8 cellular contexts compared by ENCODE assay signal in the genomic region with DNA sequence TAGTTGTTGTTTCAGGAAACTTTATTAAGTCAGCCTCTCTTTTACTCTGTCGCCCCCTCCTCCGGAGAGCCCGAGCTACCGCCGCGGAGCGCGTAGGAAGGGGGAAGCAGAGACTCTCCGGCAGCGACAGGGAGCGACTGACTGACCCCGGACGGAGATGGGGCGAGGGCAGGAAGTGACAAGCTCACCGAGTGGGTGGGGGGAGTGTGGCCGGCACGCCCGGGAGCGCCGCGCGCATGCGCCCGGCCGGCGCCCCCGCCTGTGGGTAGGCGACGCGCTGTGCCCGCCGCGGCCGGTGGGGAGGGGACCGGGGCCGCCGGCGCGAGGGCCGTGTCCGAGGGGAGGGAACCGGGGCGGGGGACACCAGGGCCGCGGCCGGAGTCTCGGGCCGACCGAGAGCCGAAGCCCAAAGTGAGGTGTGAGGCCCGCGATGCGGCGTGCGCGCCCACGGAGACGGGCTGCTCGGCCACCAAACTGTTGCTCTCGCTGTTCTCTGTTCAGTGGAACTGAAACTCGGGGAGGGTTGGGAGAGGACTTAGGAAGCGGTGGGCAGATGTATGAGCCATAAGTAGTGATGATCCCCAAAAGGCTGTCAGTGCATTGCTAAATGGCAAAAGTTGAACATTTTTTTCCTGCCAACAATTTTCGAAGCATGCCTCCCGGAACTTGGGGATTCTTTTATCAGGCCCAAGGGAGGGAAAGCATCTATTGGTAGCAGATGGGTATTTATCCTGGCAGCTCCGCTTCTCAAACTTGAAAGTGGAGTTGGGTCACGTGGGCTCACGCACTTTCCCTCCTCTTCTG. TPM values are rescaled to one million over a fixed set of nuclear protein-coding genes. Genes with fewer than 3 reads are reported as not detected.
DNase-seq lines count a peak whose midpoint lies in the region; ATAC-seq and TF ChIP-seq lines count a peak whose summit lies in the region.

A gene with protein sequence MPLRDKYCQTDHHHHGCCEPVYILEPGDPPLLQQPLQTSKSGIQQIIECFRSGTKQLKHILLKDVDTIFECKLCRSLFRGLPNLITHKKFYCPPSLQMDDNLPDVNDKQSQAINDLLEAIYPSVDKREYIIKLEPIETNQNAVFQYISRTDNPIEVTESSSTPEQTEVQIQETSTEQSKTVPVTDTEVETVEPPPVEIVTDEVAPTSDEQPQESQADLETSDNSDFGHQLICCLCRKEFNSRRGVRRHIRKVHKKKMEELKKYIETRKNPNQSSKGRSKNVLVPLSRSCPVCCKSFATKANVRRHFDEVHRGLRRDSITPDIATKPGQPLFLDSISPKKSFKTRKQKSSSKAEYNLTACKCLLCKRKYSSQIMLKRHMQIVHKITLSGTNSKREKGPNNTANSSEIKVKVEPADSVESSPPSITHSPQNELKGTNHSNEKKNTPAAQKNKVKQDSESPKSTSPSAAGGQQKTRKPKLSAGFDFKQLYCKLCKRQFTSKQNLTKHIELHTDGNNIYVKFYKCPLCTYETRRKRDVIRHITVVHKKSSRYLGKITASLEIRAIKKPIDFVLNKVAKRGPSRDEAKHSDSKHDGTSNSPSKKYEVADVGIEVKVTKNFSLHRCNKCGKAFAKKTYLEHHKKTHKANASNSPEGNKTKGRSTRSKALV (minus strand): TSS at position 143 of the 804 bp plus-strand sequence. CDS start 1,151 bp downstream, outside the sequence.

- POLR2A ChIA-PET in BJ (lab: Charles Lee), result interaction anchor here (0.5 kb wide), 1 partner anchor 262 kb away, joined by 3 read pairs; no protein-coding TSS in a partner anchor

- H3K36me3 ChIP-seq in BJ (ENCODE audit: control insufficient read depth, insufficient read depth, low read length), result peaks cover 1% of the 10 kb centered on the region; the same call in 1 of the 2 replicates

- TF ChIP-seq CTCF in BJ (IDR thresholded peaks at IDR 0.05; ENCODE audit: insufficient read depth, low read depth, low read length), result no peak

- H3K4me3 ChIP-seq in BJ (ENCODE audit: low read depth, low read length), result peak within 1 kb of the TSS; percentile 92

- no peaks in the 10 kb centered on the region for H3K27me3 ChIP-seq in BJ (ENCODE audit: control insufficient read depth, insufficient read depth, low read length)

- ATAC-seq in HG03457 (IDR thresholded peaks at IDR 0.05; ENCODE audit: unreplicated experiment), result peak; percentile 66
- peak; percentile 93 for ATAC-seq in left lobe of liver

- CTCF ChIA-PET in BJ (lab: Yijun Ruan, JAX), result interaction anchor here (0.7 kb wide), 1 partner anchor 9 kb away, joined by 3 read pairs; no protein-coding TSS in a partner anchor

- DNase-seq in BJ (ENCODE audit: low read depth), result peak; percentile 44
- DNase-seq in GM19240 (ENCODE audit: insufficient read length, low spot score), result peak; percentile 75
- peak; percentile 88 for DNase-seq in NCI-H748 (lab: John Stamatoyannopoulos, UW; ENCODE audit: unreplicated experiment)
- peak; percentile 83 for DNase-seq in activated CD4-positive, alpha-beta T cell treated with anti-CD3 and anti-CD28 coated beads, Interleukin-2, amount 50 U/mL, for 1 hour
- DNase-seq in cortex of kidney (lab: John Stamatoyannopoulos, UW), result peak; percentile 62
- DNase-seq in left lobe of liver (ENCODE audit: low spot score), result peak; percentile 93
- DNase-seq in stimulated activated CD4-positive, alpha-beta T cell treated with anti-CD3 and anti-CD28 coated beads, Interleukin-2, amount 100 ng/mL, for 4 hours (ENCODE audit: low read depth), result peak; percentile 90

RNA-seq across cellular contexts. Expression of the gene that starts here (rescaled TPM):
- 6.2 and 9.3 TPM in 2 replicates for polyA plus RNA-seq in BJ (2011; rRNA removed)
- polyA minus RNA-seq in BJ (2011; rRNA and poly(A)+ RNA removed), result 9.5 and 14.2 TPM in 2 replicates
- 13.0 TPM for total RNA-seq in left lobe of liver

Comparison
In these comparisons a context has a peak if more than half of its experiments do, and no peak if none do; other contexts are left out.
1. Peak in every context shown above with its lines: DNase-seq, ATAC-seq and H3K4me3 ChIP-seq.